1 cellular context compared by ENCODE assay signal in genomic region chr6:100456881-100457220, GRCh38.
TF ChIP-seq lines count a peak whose summit lies in the region.

No MANE protein-coding gene starts in this region.

TF ChIP-seq in WTC11, 78 proteins besides CTCF, POLR2A, EP300 and RAD21 (continued from another document):
- TF ChIP-seq FOXK1 (CRISPR knock-in tag; IDR thresholded peaks at IDR 0.05) (no peak), MAX (CRISPR knock-in tag; IDR thresholded peaks at IDR 0.05) (no peak), NFATC4 (CRISPR knock-in tag; IDR thresholded peaks at IDR 0.05) (no peak), RORB (CRISPR knock-in tag; IDR thresholded peaks at IDR 0.05) (no peak), IRF1 (CRISPR knock-in tag; IDR thresholded peaks at IDR 0.05) (no peak), TP53 (CRISPR knock-in tag; IDR thresholded peaks at IDR 0.05) (no peak)
- TF ChIP-seq, protein P1, sequence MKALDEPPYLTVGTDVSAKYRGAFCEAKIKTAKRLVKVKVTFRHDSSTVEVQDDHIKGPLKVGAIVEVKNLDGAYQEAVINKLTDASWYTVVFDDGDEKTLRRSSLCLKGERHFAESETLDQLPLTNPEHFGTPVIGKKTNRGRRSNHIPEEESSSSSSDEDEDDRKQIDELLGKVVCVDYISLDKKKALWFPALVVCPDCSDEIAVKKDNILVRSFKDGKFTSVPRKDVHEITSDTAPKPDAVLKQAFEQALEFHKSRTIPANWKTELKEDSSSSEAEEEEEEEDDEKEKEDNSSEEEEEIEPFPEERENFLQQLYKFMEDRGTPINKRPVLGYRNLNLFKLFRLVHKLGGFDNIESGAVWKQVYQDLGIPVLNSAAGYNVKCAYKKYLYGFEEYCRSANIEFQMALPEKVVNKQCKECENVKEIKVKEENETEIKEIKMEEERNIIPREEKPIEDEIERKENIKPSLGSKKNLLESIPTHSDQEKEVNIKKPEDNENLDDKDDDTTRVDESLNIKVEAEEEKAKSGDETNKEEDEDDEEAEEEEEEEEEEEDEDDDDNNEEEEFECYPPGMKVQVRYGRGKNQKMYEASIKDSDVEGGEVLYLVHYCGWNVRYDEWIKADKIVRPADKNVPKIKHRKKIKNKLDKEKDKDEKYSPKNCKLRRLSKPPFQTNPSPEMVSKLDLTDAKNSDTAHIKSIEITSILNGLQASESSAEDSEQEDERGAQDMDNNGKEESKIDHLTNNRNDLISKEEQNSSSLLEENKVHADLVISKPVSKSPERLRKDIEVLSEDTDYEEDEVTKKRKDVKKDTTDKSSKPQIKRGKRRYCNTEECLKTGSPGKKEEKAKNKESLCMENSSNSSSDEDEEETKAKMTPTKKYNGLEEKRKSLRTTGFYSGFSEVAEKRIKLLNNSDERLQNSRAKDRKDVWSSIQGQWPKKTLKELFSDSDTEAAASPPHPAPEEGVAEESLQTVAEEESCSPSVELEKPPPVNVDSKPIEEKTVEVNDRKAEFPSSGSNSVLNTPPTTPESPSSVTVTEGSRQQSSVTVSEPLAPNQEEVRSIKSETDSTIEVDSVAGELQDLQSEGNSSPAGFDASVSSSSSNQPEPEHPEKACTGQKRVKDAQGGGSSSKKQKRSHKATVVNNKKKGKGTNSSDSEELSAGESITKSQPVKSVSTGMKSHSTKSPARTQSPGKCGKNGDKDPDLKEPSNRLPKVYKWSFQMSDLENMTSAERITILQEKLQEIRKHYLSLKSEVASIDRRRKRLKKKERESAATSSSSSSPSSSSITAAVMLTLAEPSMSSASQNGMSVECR (CRISPR knock-in tag; IDR thresholded peaks at IDR 0.05; ENCODE audit: borderline replicate concordance) = no peak
- TF ChIP-seq, protein P2, sequence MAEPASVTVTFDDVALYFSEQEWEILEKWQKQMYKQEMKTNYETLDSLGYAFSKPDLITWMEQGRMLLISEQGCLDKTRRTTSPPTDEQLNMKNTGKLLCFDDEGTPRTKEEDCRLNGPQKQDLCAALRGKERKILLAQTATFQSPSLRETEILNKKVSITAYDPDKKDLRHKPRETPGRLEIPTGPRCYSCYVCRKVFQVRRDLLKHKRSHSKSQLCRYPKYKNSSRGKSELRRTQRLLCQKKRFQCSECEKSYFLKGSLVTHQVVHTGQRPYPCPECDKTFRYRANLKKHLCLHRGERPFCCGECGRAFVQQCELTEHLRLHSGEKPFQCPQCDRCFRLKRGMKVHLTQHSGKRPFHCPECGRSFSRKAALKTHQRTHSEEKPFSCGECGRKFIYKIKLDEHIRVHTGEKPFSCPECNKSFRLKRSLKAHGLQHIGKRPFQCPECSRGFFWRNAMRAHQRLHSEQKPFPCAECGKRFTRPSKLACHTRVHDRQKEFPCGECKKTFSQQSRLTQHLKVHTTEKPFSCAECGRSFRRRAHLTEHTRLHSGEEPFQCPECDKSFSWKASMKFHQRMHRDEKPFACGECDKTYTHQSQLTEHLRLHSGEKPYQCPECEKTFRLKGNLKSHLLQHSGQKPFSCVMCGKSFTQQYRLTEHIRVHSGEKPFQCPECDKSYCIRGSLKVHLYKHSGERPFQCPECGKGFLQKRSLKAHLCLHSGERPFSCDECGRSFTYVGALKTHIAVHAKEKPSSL (CRISPR knock-in tag; conservative IDR thresholded peaks at IDR 0.05) = no peak
- TF ChIP-seq, protein P3, sequence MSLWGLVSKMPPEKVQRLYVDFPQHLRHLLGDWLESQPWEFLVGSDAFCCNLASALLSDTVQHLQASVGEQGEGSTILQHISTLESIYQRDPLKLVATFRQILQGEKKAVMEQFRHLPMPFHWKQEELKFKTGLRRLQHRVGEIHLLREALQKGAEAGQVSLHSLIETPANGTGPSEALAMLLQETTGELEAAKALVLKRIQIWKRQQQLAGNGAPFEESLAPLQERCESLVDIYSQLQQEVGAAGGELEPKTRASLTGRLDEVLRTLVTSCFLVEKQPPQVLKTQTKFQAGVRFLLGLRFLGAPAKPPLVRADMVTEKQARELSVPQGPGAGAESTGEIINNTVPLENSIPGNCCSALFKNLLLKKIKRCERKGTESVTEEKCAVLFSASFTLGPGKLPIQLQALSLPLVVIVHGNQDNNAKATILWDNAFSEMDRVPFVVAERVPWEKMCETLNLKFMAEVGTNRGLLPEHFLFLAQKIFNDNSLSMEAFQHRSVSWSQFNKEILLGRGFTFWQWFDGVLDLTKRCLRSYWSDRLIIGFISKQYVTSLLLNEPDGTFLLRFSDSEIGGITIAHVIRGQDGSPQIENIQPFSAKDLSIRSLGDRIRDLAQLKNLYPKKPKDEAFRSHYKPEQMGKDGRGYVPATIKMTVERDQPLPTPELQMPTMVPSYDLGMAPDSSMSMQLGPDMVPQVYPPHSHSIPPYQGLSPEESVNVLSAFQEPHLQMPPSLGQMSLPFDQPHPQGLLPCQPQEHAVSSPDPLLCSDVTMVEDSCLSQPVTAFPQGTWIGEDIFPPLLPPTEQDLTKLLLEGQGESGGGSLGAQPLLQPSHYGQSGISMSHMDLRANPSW (CRISPR knock-in tag; conservative IDR thresholded peaks at IDR 0.05; ENCODE audit: low read depth) = no peak
